ENCODE assay signal across 1 cellular context in genomic region chr11:65131417-65131776, GRCh38.
TF ChIP-seq lines count a peak whose summit lies in the region.

No MANE protein-coding gene starts in this region.

TF ChIP-seq in HepG2, 621 proteins besides CTCF, POLR2A, EP300 and RAD21:
- TF ChIP-seq ARID4A (CRISPR knock-in tag; IDR thresholded peaks at IDR 0.05; ENCODE audit: borderline replicate concordance) (0 out of 2 replicates have a peak, but pooled peaks have one; percentile 27), SSRP1 (CRISPR knock-in tag; IDR thresholded peaks at IDR 0.05) (no peak)
